Comparison of ENCODE assay signal across 8 cellular contexts in genomic region chr9:128683340-128684064, GRCh38. TPM values are rescaled to one million over a fixed set of nuclear protein-coding genes. Genes with fewer than 3 reads are reported as not detected.
DNase-seq lines count a peak whose midpoint lies in the region; ATAC-seq and TF ChIP-seq lines count a peak whose summit lies in the region.

No MANE protein-coding gene starts in this region.

- peaks cover 38% of the 10 kb centered on the region for H3K79me2 ChIP-seq in Loucy (ENCODE audit: insufficient read depth, low read length)

- H3K4me1 Mint-ChIP-seq in activated CD4-positive, alpha-beta T cell treated with anti-CD3 and anti-CD28 coated beads, Interleukin-2, amount 10 ng/mL, durations not matched to agents 7 days and 5 days: peaks cover 53% of the 10 kb centered on the region
- peaks cover 50% of the 10 kb centered on the region for H3K4me1 Mint-ChIP-seq in activated T-cell treated with anti-CD3 and anti-CD28 coated beads, Interleukin-2, amount 50 U/mL, for 72 hours (ENCODE audit: low read depth)
- peaks cover 32% of the 10 kb centered on the region for H3K4me1 Mint-ChIP-seq in progenitor cell of endocrine pancreas (ENCODE audit: low read depth)

- intact Hi-C loops in left cardiac atrium (cut with DNase I): loop anchor here (5.0 to 10.0 kb wide), 2 partner anchors 46 to 49 kb away; no protein-coding TSS in a partner anchor

- peaks cover 12% of the 10 kb centered on the region for H3K36me3 Mint-ChIP-seq in activated CD4-positive, alpha-beta T cell treated with anti-CD3 and anti-CD28 coated beads, Interleukin-2, amount 10 ng/mL, durations not matched to agents 7 days and 5 days (ENCODE audit: low read depth)
- peaks cover 5 to 8% of the 10 kb centered on the region in 2 donors for H3K36me3 Mint-ChIP-seq in activated T-cell treated with anti-CD3 and anti-CD28 coated beads, Interleukin-2, amount 50 U/mL, for 72 hours (ENCODE audit: insufficient read depth in 2 of 2)
- H3K36me3 Mint-ChIP-seq in progenitor cell of endocrine pancreas (ENCODE audit: insufficient read depth): no peaks in the 10 kb centered on the region

- ATAC-seq in activated T-cell treated with anti-CD3 and anti-CD28 coated beads, Interleukin-2, amount 50 U/mL, for 72 hours (replicated peaks in 1 of 2): peak in 1 of 2 donors; percentile 17
- peak; percentile 58 to 62 for ATAC-seq in left cardiac atrium
- ATAC-seq in GM19452 (IDR thresholded peaks at IDR 0.05; ENCODE audit: unreplicated experiment): no peak

- H3K4me2 ChIP-seq in Loucy (ENCODE audit: low read depth, low read length, poor library complexity, severe bottlenecking): peak overlapping the region; percentile 81

- no peaks in the 10 kb centered on the region for H3K9me3 ChIP-seq in Loucy (ENCODE audit: insufficient read depth, low read depth, low read length)

- TF ChIP-seq CTCF in Loucy (conservative IDR thresholded peaks at IDR 0.05; ENCODE audit: low read length): no peak
- no peak for TF ChIP-seq CTCF in progenitor cell of endocrine pancreas (IDR thresholded peaks at IDR 0.05; ENCODE audit: unreplicated experiment)

- peak overlapping the region; percentile 93 for H3K9ac ChIP-seq in Loucy (ENCODE audit: low read depth, low read length, poor library complexity, severe bottlenecking)

- no peaks in the 10 kb centered on the region for H3K27me3 ChIP-seq in Loucy (ENCODE audit: insufficient read depth, low read length, poor library complexity, severe bottlenecking)

- H4K20me1 ChIP-seq in Loucy (ENCODE audit: insufficient read depth, low read length, poor library complexity, severe bottlenecking): no peaks in the 10 kb centered on the region

- H3K4me1 ChIP-seq in Loucy (ENCODE audit: insufficient read depth, low read length, poor library complexity, severe bottlenecking): peaks cover 34% of the 10 kb centered on the region

- H3F3A ChIP-seq in Loucy (ENCODE audit: low read depth): no peaks in the 10 kb centered on the region

- H3K4me3 ChIP-seq in Loucy (ENCODE audit: low read length, poor library complexity, severe bottlenecking): peak overlapping the region; percentile 90

- POLR2A ChIA-PET in activated CD4-positive, alpha-beta T cell treated with anti-CD3 and anti-CD28 coated beads, Interleukin-2, amount 10 ng/mL, durations not matched to agents 7 days and 5 days (lab: Charles Lee): interaction anchor here (0.6 kb wide), 1 partner anchor 33 kb away, joined by 4 read pairs; no protein-coding TSS in a partner anchor

- CTCF ChIA-PET in activated CD4-positive, alpha-beta T cell treated with anti-CD3 and anti-CD28 coated beads, Interleukin-2, amount 10 ng/mL, durations not matched to agents 7 days and 5 days (lab: Charles Lee): interaction anchor here (0.9 to 2.7 kb wide), 6 partner anchors 8 to 125 kb away, joined by 3 to 15 read pairs (median 4); partner anchors contain the start of gene PKN3

- no peaks in the 10 kb centered on the region for H3K9me3 Mint-ChIP-seq in activated CD4-positive, alpha-beta T cell treated with anti-CD3 and anti-CD28 coated beads, Interleukin-2, amount 10 ng/mL, durations not matched to agents 7 days and 5 days
- H3K9me3 Mint-ChIP-seq in activated T-cell treated with anti-CD3 and anti-CD28 coated beads, Interleukin-2, amount 50 U/mL, for 72 hours: no peaks in the 10 kb centered on the region
- no peaks in the 10 kb centered on the region for H3K9me3 Mint-ChIP-seq in progenitor cell of endocrine pancreas (ENCODE audit: low read depth)

- no peaks in the 10 kb centered on the region for H3K9me2 ChIP-seq in Loucy (replicated peaks; ENCODE audit: low read depth, low read length)

- peak overlapping the region; percentile 99 for H3K4me3 Mint-ChIP-seq in activated CD4-positive, alpha-beta T cell treated with anti-CD3 and anti-CD28 coated beads, Interleukin-2, amount 10 ng/mL, durations not matched to agents 7 days and 5 days
- H3K4me3 Mint-ChIP-seq in activated T-cell treated with anti-CD3 and anti-CD28 coated beads, Interleukin-2, amount 50 U/mL, for 72 hours: peak overlapping the region; percentile 85 to 97
- peak overlapping the region; percentile 97 for H3K4me3 Mint-ChIP-seq in progenitor cell of endocrine pancreas (ENCODE audit: low read depth)

- peak overlapping the region; percentile 73 for H2AFZ ChIP-seq in Loucy (ENCODE audit: low read length)

- H3K36me3 ChIP-seq in Loucy (ENCODE audit: insufficient read depth, low read length): no peaks in the 10 kb centered on the region

- H3K27me3 Mint-ChIP-seq in activated CD4-positive, alpha-beta T cell treated with anti-CD3 and anti-CD28 coated beads, Interleukin-2, amount 10 ng/mL, durations not matched to agents 7 days and 5 days: no peaks in the 10 kb centered on the region
- H3K27me3 Mint-ChIP-seq in activated T-cell treated with anti-CD3 and anti-CD28 coated beads, Interleukin-2, amount 50 U/mL, for 72 hours (ENCODE audit: low read depth): no peaks in the 10 kb centered on the region
- H3K27me3 Mint-ChIP-seq in progenitor cell of endocrine pancreas: no peaks in the 10 kb centered on the region

- DNase-seq in activated CD4-positive, alpha-beta T cell treated with anti-CD3 and anti-CD28 coated beads, Interleukin-2, amount 10 ng/mL, durations not matched to agents 7 days and 5 days: peak; percentile 34
- DNase-seq in activated CD4-positive, alpha-beta T cell treated with anti-CD3 and anti-CD28 coated beads for 1 hour: no peak
- DNase-seq in activated T-cell treated with anti-CD3 and anti-CD28 coated beads, Interleukin-2, amount 50 U/mL, for 72 hours: peak; percentile 52 to 60
- DNase-seq in left cardiac atrium (peak; percentile 68), progenitor cell of endocrine pancreas (ENCODE audit: low spot score, unreplicated experiment) (peak; percentile 39), NCI-H2196 treated with DMSO at 0.1 percent for 48 hours (lab: John Stamatoyannopoulos, UW; ENCODE audit: unreplicated experiment) (no peak)

- H3K27ac Mint-ChIP-seq in activated CD4-positive, alpha-beta T cell treated with anti-CD3 and anti-CD28 coated beads, Interleukin-2, amount 10 ng/mL, durations not matched to agents 7 days and 5 days: peak overlapping the region; percentile 99
- H3K27ac Mint-ChIP-seq in activated T-cell treated with anti-CD3 and anti-CD28 coated beads, Interleukin-2, amount 50 U/mL, for 72 hours: peak overlapping the region; percentile 97
- peak overlapping the region; percentile 98 for H3K27ac Mint-ChIP-seq in progenitor cell of endocrine pancreas

RNA-seq across cellular contexts. Expression of gene SET, which starts 5.5 kb away (rescaled TPM):
- 100 to 1,000 TPM; 476 to 482 TPM for total RNA-seq in activated CD4-positive, alpha-beta T cell treated with anti-CD3 and anti-CD28 coated beads, Interleukin-2, amount 10 ng/mL, durations not matched to agents 7 days and 5 days
- 100 to 1,000 TPM; 448 to 582 TPM for total RNA-seq in activated T-cell treated with anti-CD3 and anti-CD28 coated beads, Interleukin-2, amount 50 U/mL, for 72 hours
- total RNA-seq in left cardiac atrium (100 to 1,000 TPM; 158 to 191 TPM), progenitor cell of endocrine pancreas (563 and 571 TPM in 2 replicates)

RNA-seq across cellular contexts. Expression of gene PKN3, which starts 18.8 kb away (rescaled TPM):
- total RNA-seq in activated CD4-positive, alpha-beta T cell treated with anti-CD3 and anti-CD28 coated beads, Interleukin-2, amount 10 ng/mL, durations not matched to agents 7 days and 5 days: 1 to 10 TPM; 8.2 to 9.1 TPM
- total RNA-seq in activated T-cell treated with anti-CD3 and anti-CD28 coated beads, Interleukin-2, amount 50 U/mL, for 72 hours: 10 to 100 TPM; 11.6 to 22.9 TPM
- total RNA-seq in left cardiac atrium: 10 to 100 TPM in 1 of 2 donors, 1 to 10 TPM in 1; 6.2 to 11.2 TPM
- 20.0 and 20.2 TPM in 2 replicates for total RNA-seq in progenitor cell of endocrine pancreas

RNA-seq across cellular contexts. Expression of gene DYNC2I2, which starts 26.9 kb away (rescaled TPM):
- 10 to 100 TPM; 60.6 to 68.3 TPM for total RNA-seq in activated CD4-positive, alpha-beta T cell treated with anti-CD3 and anti-CD28 coated beads, Interleukin-2, amount 10 ng/mL, durations not matched to agents 7 days and 5 days
- total RNA-seq in activated T-cell treated with anti-CD3 and anti-CD28 coated beads, Interleukin-2, amount 50 U/mL, for 72 hours: 10 to 100 TPM; 27.1 to 31.2 TPM
- 10 to 100 TPM; 12.8 to 20.3 TPM for total RNA-seq in left cardiac atrium
- total RNA-seq in progenitor cell of endocrine pancreas: 83.4 and 85.4 TPM in 2 replicates

RNA-seq across cellular contexts. Expression of gene ZDHHC12, which starts 40.4 kb away (rescaled TPM):
- total RNA-seq in activated CD4-positive, alpha-beta T cell treated with anti-CD3 and anti-CD28 coated beads, Interleukin-2, amount 10 ng/mL, durations not matched to agents 7 days and 5 days: 10 to 100 TPM; 86.3 to 91.5 TPM
- 10 to 100 TPM; 48.7 to 53.7 TPM for total RNA-seq in activated T-cell treated with anti-CD3 and anti-CD28 coated beads, Interleukin-2, amount 50 U/mL, for 72 hours
- total RNA-seq in left cardiac atrium: 10 to 100 TPM in 1 of 2 donors, 1 to 10 TPM in 1; 8.3 to 13.8 TPM
- total RNA-seq in progenitor cell of endocrine pancreas: 33.7 TPM in 2 replicates

Comparison
In these comparisons a context has a peak if more than half of its experiments do, and no peak if none do; other contexts are left out.
1. DNase-seq: peak in activated CD4-positive, alpha-beta T cell treated with anti-CD3 and anti-CD28 coated beads, Interleukin-2, amount 10 ng/mL, durations not matched to agents 7 days and 5 days (single experiment), activated T-cell treated with anti-CD3 and anti-CD28 coated beads, Interleukin-2, amount 50 U/mL, for 72 hours (2 of 2), left cardiac atrium (single experiment) and progenitor cell of endocrine pancreas (single experiment); none in activated CD4-positive, alpha-beta T cell treated with anti-CD3 and anti-CD28 coated beads for 1 hour (single experiment) and NCI-H2196 treated with DMSO at 0.1 percent for 48 hours (single experiment).
2. Peak in every context shown above with its lines, with median percentiles within 50 percentile points of each other: H3K27ac Mint-ChIP-seq and H3K4me3 Mint-ChIP-seq.